26 cellular contexts compared by ENCODE assay signal in genomic region chr13:48629282-48629681, GRCh38. TPM values are rescaled to one million over a fixed set of nuclear protein-coding genes. Genes with fewer than 3 reads are reported as not detected.
DNase-seq lines count a peak whose midpoint lies in the region; TF ChIP-seq lines count a peak whose summit lies in the region.
"Had no signal": no experiment of that assay in that cellular context is flagged by ENCODE, and none has a peak within 500 bp of the region (broad histone marks: within the 10 kb centered on the region; RNA-seq: fewer than 3 reads in every experiment).

No MANE protein-coding gene starts in this region.

- TF ChIP-seq POLR2A in esophagus muscularis mucosa (IDR thresholded peaks at IDR 0.05; ENCODE audit: low read depth) (no peak), thyroid gland (IDR thresholded peaks at IDR 0.05) (no peak)

- H3K36me3 Mint-ChIP-seq in mesothelial cell of epicardium, result peaks cover 5% of the 10 kb centered on the region
- peaks cover 7% of the 10 kb centered on the region for H3K36me3 Mint-ChIP-seq in progenitor cell of endocrine pancreas (ENCODE audit: insufficient read depth)
- no peaks in the 10 kb centered on the region for H3K36me3 Mint-ChIP-seq in MCF 10A (ENCODE audit: insufficient read depth, unreplicated experiment)
- no peaks in the 10 kb centered on the region for H3K36me3 Mint-ChIP-seq in activated naive CD4-positive, alpha-beta T cell treated with anti-CD3 and anti-CD28 coated beads for 36 hours (ENCODE audit: low read depth)

- H3K4me3 ChIP-seq in BLaER1, result no peak overlapping the region
- H3K4me3 ChIP-seq in esophagus muscularis mucosa, result no peak overlapping the region
- no peak overlapping the region for H3K4me3 ChIP-seq in thyroid gland (replicated peaks in 1 of 3)
- H3K4me3 ChIP-seq: BLaER1 treated with 17β-estradiol and CSF1 and Interleukin-3, amounts not matched to agents 10 nM and 100 nM; GM23248; PC-9; SJSA1 had no signal

- WGBS in esophagus muscularis mucosa, result over 99% methylated on average over 4 of the region's 4 CpGs
- WGBS in thyroid gland, 2 donors, result 75 to 78% methylated on average over 4 of the region's 4 CpGs

- H4K20me1 ChIP-seq in BLaER1, result no peaks in the 10 kb centered on the region
- H4K20me1 ChIP-seq: BLaER1 treated with 17β-estradiol and CSF1 and Interleukin-3, amounts not matched to agents 10 nM and 100 nM had no signal

- H3K9me3 Mint-ChIP-seq in mesothelial cell of epicardium (peaks cover 12% of the 10 kb centered on the region), progenitor cell of endocrine pancreas (ENCODE audit: low read depth) (peaks cover 15% of the 10 kb centered on the region), MCF 10A (ENCODE audit: unreplicated experiment) (peaks cover 14% of the 10 kb centered on the region)
- peaks cover under 1% of the 10 kb centered on the region for H3K9me3 Mint-ChIP-seq in activated naive CD4-positive, alpha-beta T cell treated with anti-CD3 and anti-CD28 coated beads for 36 hours

- H3K9me3 ChIP-seq in BLaER1 (peaks cover 30% of the 10 kb centered on the region), esophagus muscularis mucosa (peaks cover 0 to 4% (median 2%) of the 10 kb centered on the region in 4 donors), thyroid gland (no peaks in the 10 kb centered on the region)
- H3K9me3 ChIP-seq: SJSA1 had no signal

- CTCF ChIA-PET in MCF 10A (lab: Yijun Ruan, JAX), result interaction anchor here (0.7 kb wide), 1 partner anchor 128 kb away, joined by 3 read pairs; no protein-coding TSS in a partner anchor
- CTCF ChIA-PET in activated naive CD4-positive, alpha-beta T cell treated with anti-CD3 and anti-CD28 coated beads for 36 hours (lab: Charles Lee), result interaction anchor here (1.2 kb wide), 1 partner anchor 65 kb away, joined by 5 read pairs; no protein-coding TSS in a partner anchor

- no peaks in the 10 kb centered on the region for H3K27me3 Mint-ChIP-seq in mesothelial cell of epicardium (ENCODE audit: low read depth)
- no peaks in the 10 kb centered on the region for H3K27me3 Mint-ChIP-seq in progenitor cell of endocrine pancreas
- no peaks in the 10 kb centered on the region for H3K27me3 Mint-ChIP-seq in MCF 10A (ENCODE audit: insufficient read depth, unreplicated experiment)
- H3K27me3 Mint-ChIP-seq in activated naive CD4-positive, alpha-beta T cell treated with anti-CD3 and anti-CD28 coated beads for 36 hours (ENCODE audit: low read depth), result no peaks in the 10 kb centered on the region
- H3K27me3 Mint-ChIP-seq: CD4-positive, alpha-beta T cell had no signal

- H3K36me3 ChIP-seq in BLaER1 (no peaks in the 10 kb centered on the region), esophagus muscularis mucosa (no peaks in the 10 kb centered on the region), thyroid gland (no peaks in the 10 kb centered on the region)
- H3K36me3 ChIP-seq: BLaER1 treated with 17β-estradiol and CSF1 and Interleukin-3, amounts not matched to agents 10 nM and 100 nM; SJSA1 had no signal

- H3K27ac ChIP-seq in BLaER1 (no peak overlapping the region), esophagus muscularis mucosa (replicated peaks in 1 of 4) (no peak overlapping the region), thyroid gland (no peak overlapping the region)
- H3K27ac ChIP-seq: BLaER1 treated with 17β-estradiol and CSF1 and Interleukin-3, amounts not matched to agents 10 nM and 100 nM; GM23248; PC-9; SJSA1 had no signal

- DNase-seq in esophagus muscularis mucosa (ENCODE audit: extremely low spot score), result peak; percentile 53
- DNase-seq in mesothelial cell of epicardium (ENCODE audit: low spot score in 2 of 2, unreplicated experiment in 2 of 2), result no peak
- no peak for DNase-seq in progenitor cell of endocrine pancreas (ENCODE audit: low spot score, unreplicated experiment)
- no peak for DNase-seq in MCF 10A (ENCODE audit: unreplicated experiment)
- no peak for DNase-seq in activated naive CD4-positive, alpha-beta T cell treated with anti-CD3 and anti-CD28 coated beads for 36 hours
- DNase-seq in thyroid gland, result no peak
- DNase-seq: CD4-positive, alpha-beta T cell; DMS53; GM23248; H9; Karpas-422; NCI-H2029; NCI-H446; NCI-H526; NCI-H82; NK-92 treated with Interleukin-12 subunit alpha and Interleukin-12 subunit beta, amount 100 ng/mL, for 24 hours; PC-9; Right ventricle myocardium superior had no signal

- TF ChIP-seq EP300 in esophagus muscularis mucosa (IDR thresholded peaks at IDR 0.05), result no peak

- H3K4me1 ChIP-seq in BLaER1, result peaks cover 12% of the 10 kb centered on the region
- peaks cover 3 to 18% (median 10%) of the 10 kb centered on the region in 4 donors for H3K4me1 ChIP-seq in esophagus muscularis mucosa
- H3K4me1 ChIP-seq in thyroid gland, result peaks cover 17 to 21% of the 10 kb centered on the region in 2 donors
- H3K4me1 ChIP-seq: SJSA1 had no signal

- H3K4me3 Mint-ChIP-seq in mesothelial cell of epicardium, result no peak overlapping the region
- H3K4me3 Mint-ChIP-seq in progenitor cell of endocrine pancreas (ENCODE audit: low read depth), result peak overlapping the region; percentile 31
- H3K4me3 Mint-ChIP-seq in MCF 10A (ENCODE audit: unreplicated experiment), result no peak overlapping the region
- H3K4me3 Mint-ChIP-seq in activated naive CD4-positive, alpha-beta T cell treated with anti-CD3 and anti-CD28 coated beads for 36 hours, result no peak overlapping the region
- H3K4me3 Mint-ChIP-seq: CD4-positive, alpha-beta T cell; H9 had no signal

- POLR2A ChIA-PET in MCF 10A (lab: Yijun Ruan, JAX), result no interaction called here

- no TSS peak for BruUV-seq in MCF 10A (replicated peaks; lab: Mats Ljungman, UMichigan)

- H3K27me3 ChIP-seq in BLaER1 (no peaks in the 10 kb centered on the region), esophagus muscularis mucosa (no peaks in the 10 kb centered on the region), thyroid gland (no peaks in the 10 kb centered on the region)
- H3K27me3 ChIP-seq: BLaER1 treated with 17β-estradiol and CSF1 and Interleukin-3, amounts not matched to agents 10 nM and 100 nM; SJSA1 had no signal

- H3K9ac ChIP-seq in BLaER1, result no peak overlapping the region
- H3K9ac ChIP-seq: BLaER1 treated with 17β-estradiol and CSF1 and Interleukin-3, amounts not matched to agents 10 nM and 100 nM; GM23248 had no signal

- TF ChIP-seq CTCF in esophagus muscularis mucosa (IDR thresholded peaks at IDR 0.05) (no peak), mesothelial cell of epicardium (IDR thresholded peaks at IDR 0.05; ENCODE audit: unreplicated experiment) (no peak), progenitor cell of endocrine pancreas (IDR thresholded peaks at IDR 0.05; ENCODE audit: unreplicated experiment) (no peak), MCF 10A (IDR thresholded peaks at IDR 0.05; ENCODE audit: unreplicated experiment) (no peak), thyroid gland (IDR thresholded peaks at IDR 0.05) (no peak)

- H3K27ac Mint-ChIP-seq in mesothelial cell of epicardium, result peak overlapping the region; percentile 18
- no peak overlapping the region for H3K27ac Mint-ChIP-seq in progenitor cell of endocrine pancreas
- H3K27ac Mint-ChIP-seq in MCF 10A (ENCODE audit: low read depth, unreplicated experiment), result no peak overlapping the region
- no peak overlapping the region for H3K27ac Mint-ChIP-seq in activated naive CD4-positive, alpha-beta T cell treated with anti-CD3 and anti-CD28 coated beads for 36 hours
- H3K27ac Mint-ChIP-seq: CD4-positive, alpha-beta T cell had no signal

- intact Hi-C loops in esophagus muscularis mucosa (cut with DNase I) (no loop called here), MCF 10A (cut with micrococcal nuclease) (no loop called here), thyroid gland (cut with DNase I) (no loop called here)
- intact Hi-C loops in activated naive CD4-positive, alpha-beta T cell treated with anti-CD3 and anti-CD28 coated beads for 36 hours (cut with micrococcal nuclease), result no loop called here

- H3K4me2 ChIP-seq in BLaER1, result peak overlapping the region; percentile 12; the same call in 1 of the 2 replicates
- H3K4me2 ChIP-seq: PC-9 had no signal

- H3K4me1 Mint-ChIP-seq in mesothelial cell of epicardium (peaks cover 35% of the 10 kb centered on the region), progenitor cell of endocrine pancreas (ENCODE audit: low read depth) (peaks cover 39% of the 10 kb centered on the region), MCF 10A (ENCODE audit: insufficient read depth, unreplicated experiment) (no peaks in the 10 kb centered on the region)
- peaks cover 4% of the 10 kb centered on the region for H3K4me1 Mint-ChIP-seq in activated naive CD4-positive, alpha-beta T cell treated with anti-CD3 and anti-CD28 coated beads for 36 hours (ENCODE audit: low read depth)
- H3K4me1 Mint-ChIP-seq: H9 had no signal

RNA-seq across cellular contexts. Expression of gene CYSLTR2, which starts 24.4 kb away (rescaled TPM):
- total RNA-seq in esophagus muscularis mucosa (1 to 10 TPM in 3 of 4 donors, under 1 TPM in 1; 0.83 to 4.2 (median 1.2) TPM), mesothelial cell of epicardium (3.5 to 3.9 TPM (median 3.5 TPM) in 3 replicates), progenitor cell of endocrine pancreas (0.17 and 0.47 TPM in 2 replicates), MCF 10A (2022) (not detected in 2 replicates), thyroid gland (1 to 10 TPM in 2 of 4 donors, under 1 TPM in 2; 0.54 to 3.0 (median 1.3) TPM)
- total RNA-seq in activated naive CD4-positive, alpha-beta T cell treated with anti-CD3 and anti-CD28 coated beads for 36 hours, result 1 to 10 TPM; 1.3 to 1.7 TPM
- total RNA-seq: A172, Daoy, G401, GM23248, H9, HT-29, PC-9, RPMI7951, SJSA1 had no signal
